In the genomic region with DNA sequence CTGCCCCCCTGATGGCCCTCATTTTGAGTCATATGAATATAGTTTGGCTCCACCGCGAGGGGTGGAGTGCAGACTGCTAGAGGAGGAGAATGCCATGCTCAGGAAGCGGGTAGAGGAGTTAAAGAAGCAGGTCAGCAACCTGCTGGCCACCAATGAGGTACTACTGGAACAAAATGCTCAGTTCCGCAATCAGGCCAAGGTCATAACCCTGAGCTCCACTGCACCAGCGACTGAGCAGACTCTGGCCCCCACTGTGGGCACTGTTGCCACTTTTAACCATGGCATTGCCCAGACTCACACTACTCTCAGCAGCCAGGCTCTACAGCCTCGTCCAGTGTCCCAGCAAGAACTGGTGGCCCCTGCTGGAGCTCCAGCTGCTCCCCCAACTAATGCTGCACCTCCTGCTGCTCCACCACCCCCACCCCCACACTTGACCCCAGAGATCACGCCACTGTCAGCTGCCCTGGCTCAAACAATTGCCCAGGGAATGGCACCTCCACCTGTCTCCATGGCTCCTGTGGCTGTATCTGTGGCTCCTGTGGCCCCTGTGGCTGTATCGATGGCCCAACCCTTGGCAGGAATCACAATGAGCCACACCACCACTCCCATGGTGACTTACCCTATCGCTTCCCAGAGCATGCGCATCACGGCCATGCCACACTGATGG, we compare ENCODE assay signal across 1 cellular context.
TF ChIP-seq lines count a peak whose summit lies in the region.

No MANE protein-coding gene starts in this region.

TF ChIP-seq in K562, 482 proteins besides CTCF, POLR2A, EP300 and RAD21:
- TF ChIP-seq SMC3 (conservative IDR thresholded peaks at IDR 0.05; ENCODE audit: insufficient read depth, low read depth, low read length) (no peak), POLR2G (IDR thresholded peaks at IDR 0.05; ENCODE audit: low read depth, low read length) (peak; percentile 38; the same call in 1 of the 2 replicates)
TF ChIP-seq in K562: peak in this region for 1.
